In the genomic region with DNA sequence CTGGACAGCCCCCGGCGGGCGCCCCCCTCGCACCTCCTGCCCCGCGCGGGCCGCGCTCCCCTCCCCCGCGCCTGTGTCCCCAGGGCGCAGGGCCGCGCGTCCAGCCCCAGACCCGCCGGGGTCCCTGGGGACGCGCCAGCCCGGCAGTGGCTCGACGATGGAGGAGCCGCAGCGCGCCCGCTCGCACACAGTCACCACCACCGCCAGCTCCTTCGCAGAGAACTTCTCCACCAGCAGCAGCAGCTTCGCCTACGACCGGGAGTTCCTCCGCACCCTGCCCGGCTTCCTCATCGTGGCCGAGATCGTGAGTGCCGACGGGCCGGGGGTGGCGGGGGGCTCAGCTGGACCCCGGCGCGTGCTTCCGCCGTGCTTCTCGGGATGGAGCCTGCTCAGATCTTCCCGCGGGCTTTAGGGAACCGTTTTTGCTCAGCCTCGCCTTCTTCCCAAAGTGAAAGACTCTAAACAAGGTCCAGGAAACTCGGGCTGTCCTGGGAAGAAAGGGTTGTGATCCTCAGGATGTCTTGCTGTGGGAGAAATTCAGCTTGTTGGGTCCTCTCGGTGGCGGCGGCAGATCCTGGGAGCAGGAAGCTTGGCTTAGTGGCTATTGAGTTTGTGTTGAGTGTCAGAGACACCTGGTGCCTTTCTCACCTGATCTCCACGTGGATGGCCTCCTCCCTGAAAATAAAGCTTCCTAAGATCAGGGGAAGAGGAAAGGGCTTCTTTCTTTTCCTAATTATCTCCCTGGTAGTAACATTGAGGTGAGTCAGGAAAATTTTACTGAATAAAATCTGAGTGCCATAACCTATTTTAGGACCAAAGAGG, we compare ENCODE assay signal across 8 cellular contexts. TPM values are rescaled to one million over a fixed set of nuclear protein-coding genes. Genes with fewer than 3 reads are reported as not detected.
DNase-seq lines count a peak whose midpoint lies in the region; ATAC-seq, FAIRE-seq and TF ChIP-seq lines count a peak whose summit lies in the region.

No MANE protein-coding gene starts in this region.

- no peaks in the 10 kb centered on the region; the same call in 2 of the 3 replicates for H3K9me3 ChIP-seq in GM12878 (replicated peaks; ENCODE audit: control insufficient read depth, insufficient read depth, low read length)
- H3K9me3 ChIP-seq in iPS-15b (ENCODE audit: control insufficient read depth, insufficient read depth, low read length): no peaks in the 10 kb centered on the region

- H3K27ac ChIP-seq in GM12878 (ENCODE audit: control insufficient read depth, insufficient read depth) (no peak overlapping the region), skin epidermis (peak overlapping the region in 20 of 21 experiments; percentile 17 to 80 (median 66))

- no peak for TF ChIP-seq EP300 in GM12878 (IDR thresholded peaks at IDR 0.05; ENCODE audit: borderline replicate concordance in 1 of 2, control insufficient read depth in 1 of 2, low read depth in 2 of 2, low read length in 2 of 2)

- peak; percentile 43 for ATAC-seq in HG03439 (IDR thresholded peaks at IDR 0.05; ENCODE audit: unreplicated experiment)
- ATAC-seq in SK-N-SH treated with all-trans-retinoic acid at 6 μM for 48 hours: peak; percentile 70
- peak; percentile 63 for ATAC-seq in GM12878

- in situ Hi-C loops in GM12878 (cut with MboI): no loop called here

- SMC1A ChIA-PET in GM12878 (lab: Charles Lee; ENCODE audit: uncharacterized antibody, unreplicated experiment): interaction anchor here (0.8 kb wide), 1 partner anchor 19 kb away, joined by 3 read pairs; no protein-coding TSS in a partner anchor

- H4K20me1 ChIP-seq in GM12878 (ENCODE audit: control insufficient read depth, insufficient read depth): no peaks in the 10 kb centered on the region

- intact Hi-C loops in GM12878 (cut with micrococcal nuclease; ENCODE audit: unreplicated experiment): no loop called here

- H3K27me3 ChIP-seq in GM12878 (replicated peaks in 1 of 2; ENCODE audit: control insufficient read depth in 2 of 2, insufficient read depth in 2 of 2, low read length in 1 of 2) (peaks cover 12 to 13% of the 10 kb centered on the region in 2 experiments), iPS-15b (ENCODE audit: control insufficient read depth, insufficient read depth, low read length) (peaks cover 31% of the 10 kb centered on the region)

- H3K36me3 ChIP-seq in GM12878 (ENCODE audit: control insufficient read depth in 2 of 2, insufficient read depth in 2 of 2, low read length in 1 of 2) (no peaks in the 10 kb centered on the region), iPS-15b (ENCODE audit: control insufficient read depth, insufficient read depth, low read length) (no peaks in the 10 kb centered on the region)

- 3% methylated on average over 35 of the region's 56 CpGs for WGBS in GM12878 (ENCODE audit: insufficient coverage, insufficient replicate concordance, low lambda C conversion rate, missing lambda C conversion rate)

- CTCF ChIA-PET in GM12878 (lab: Yijun Ruan, JAX): no interaction called here

- TF ChIP-seq POLR2A in GM12878 (IDR thresholded peaks at IDR 0.05; ENCODE audit: low read depth, low read length): no peak

- H3K4me1 ChIP-seq in GM12878 (ENCODE audit: control insufficient read depth, insufficient read depth, low read length) (no peaks in the 10 kb centered on the region), iPS-15b (ENCODE audit: control insufficient read depth, insufficient read depth, low read length) (peaks cover 5% of the 10 kb centered on the region)

- peak; percentile 39 to 85 (median 79) for DNase-seq in NCI-H1417 (lab: John Stamatoyannopoulos, UW)
- DNase-seq in NCI-H1417 treated with DMSO at 0.1 percent for 48 hours (lab: John Stamatoyannopoulos, UW): no peak
- DNase-seq in GM12878 (ENCODE audit: low read depth, low spot score): no peak
- DNase-seq in medulla oblongata (ENCODE audit: extremely low spot score): no peak

- no peak overlapping the region; the same call in 1 of the 2 replicates for H3K9ac ChIP-seq in GM12878 (ENCODE audit: control insufficient read depth, insufficient read depth, low read length)
- H3K9ac ChIP-seq in iPS-15b (ENCODE audit: low read depth, low read length): peak overlapping the region; percentile 62

- peak overlapping the region; percentile 38 for H2AFZ ChIP-seq in GM12878 (ENCODE audit: control insufficient read depth, low read depth, low read length)

- H3K79me2 ChIP-seq in GM12878 (ENCODE audit: control insufficient read depth, insufficient read depth, low read length): no peaks in the 10 kb centered on the region

- BruUV-seq in GM12878 (replicated peaks; lab: Mats Ljungman, UMichigan): no TSS peak

- no peak for TF ChIP-seq CTCF in GM12878 (IDR thresholded peaks at IDR 0.05 in 2 of 3, conservative IDR thresholded peaks at IDR 0.05 in 1 of 3; ENCODE audit: control insufficient read depth in 2 of 3, extremely low read depth in 1 of 3, insufficient read depth in 1 of 3, low read depth in 3 of 3, low read length in 3 of 3)

- peak overlapping the region; percentile 91 for H3K4me2 ChIP-seq in GM12878 (ENCODE audit: control insufficient read depth, insufficient read depth)

- RAD21 ChIA-PET in GM12878 (lab: Charles Lee; ENCODE audit: unreplicated experiment): no interaction called here

- peak overlapping the region; percentile 31 for H3K4me3 ChIP-seq in GM12878
- peak overlapping the region; percentile 76 for H3K4me3 ChIP-seq in iPS-15b (ENCODE audit: low read depth, low read length)
- H3K4me3 ChIP-seq in skin epidermis: peak overlapping the region; percentile 58 to 84 (median 66)

- no peak for FAIRE-seq in GM12878 (lab: Jason Lieb, UNC)

- TF ChIP-seq RAD21 in GM12878 (IDR thresholded peaks at IDR 0.05; ENCODE audit: insufficient read depth, low read depth, low read length): no peak

- POLR2A ChIA-PET in GM12878 (lab: Charles Lee): no interaction called here

TF ChIP-seq in SK-N-SH treated with all-trans-retinoic acid at 6 μM for 48 hours, 23 proteins besides CTCF, POLR2A, EP300 and RAD21 (continues in another document):
- TF ChIP-seq PPARA (CRISPR knock-in tag; IDR thresholded peaks at IDR 0.05; ENCODE audit: borderline replicate concordance) (no peak), TCF4 (CRISPR knock-in tag; IDR thresholded peaks at IDR 0.05; ENCODE audit: borderline replicate concordance) (no peak), ZNF565 (CRISPR knock-in tag; conservative IDR thresholded peaks at IDR 0.05; ENCODE audit: low read depth) (no peak), ZNF70 (CRISPR knock-in tag; IDR thresholded peaks at IDR 0.05) (no peak), ARNTL (CRISPR knock-in tag; IDR thresholded peaks at IDR 0.05; ENCODE audit: borderline replicate concordance, low read depth) (no peak), ISL1 (CRISPR knock-in tag; IDR thresholded peaks at IDR 0.05) (no peak), BACH2 (CRISPR knock-in tag; IDR thresholded peaks at IDR 0.05; ENCODE audit: borderline replicate concordance) (no peak)

TF ChIP-seq in GM12878, 131 proteins besides CTCF, POLR2A, EP300 and RAD21:
- TF ChIP-seq SUZ12 (IDR thresholded peaks at IDR 0.05; ENCODE audit: unreplicated experiment) (peak; percentile 91), SPI1 (IDR thresholded peaks at IDR 0.05; ENCODE audit: borderline replicate concordance, insufficient read depth, low read depth, low read length) (no peak)

RNA-seq across cellular contexts. Expression of gene CMTM8, which starts 0.5 kb away (rescaled TPM):
- not detected in 2 replicates for total RNA-seq in GM12878 (2013; cell fraction: nucleolus; rRNA removed)
- total RNA-seq in GM12878 (2014; rRNA removed): 0.23 TPM in 1 of 2 replicates, not detected in the other
- total RNA-seq in GM12878 (2014; rRNA removed; fragmentation: Illumina TruSeq; extraction: Trizol): not detected in 2 replicates
- total RNA-seq in GM12878 (2021): not detected in 2 replicates
- polyA plus RNA-seq in GM12878 (2011; ENCODE audit: low read depth): not detected
- 0.07 and 0.11 TPM in 2 replicates for polyA plus RNA-seq in GM12878 (2011; rRNA removed)
- polyA plus RNA-seq in GM12878 (2011; cell fraction: cytosol; rRNA removed): 0.19 and 0.22 TPM in 2 replicates
- polyA plus RNA-seq in GM12878 (2011; cell fraction: nucleus; rRNA removed): 0.15 TPM in 1 of 2 replicates, not detected in the other
- polyA plus RNA-seq in GM12878 (2012): not detected in 2 replicates
- not detected in 2 replicates for polyA plus RNA-seq in GM12878 (2014; fragmentation: Illumina TruSeq; extraction: Trizol)
- not detected for polyA plus RNA-seq in GM12878 (2014; fragmentation: Nextera tagmentation; extraction: Ambion mirVana)
- not detected in 2 replicates for polyA plus RNA-seq in GM12878 (2014; rRNA removed)
- polyA plus RNA-seq in GM12878 (2016; fragmentation: Nextera tagmentation; extraction: Ambion mirVana): not detected
- 0.15 and 0.22 TPM in 2 replicates for polyA minus RNA-seq in GM12878 (2011; rRNA and poly(A)+ RNA removed)
- not detected in 2 replicates for polyA minus RNA-seq in GM12878 (2011; cell fraction: cytosol; rRNA and poly(A)+ RNA removed)
- polyA minus RNA-seq in GM12878 (2011; cell fraction: nucleus; rRNA and poly(A)+ RNA removed): not detected in 2 replicates

Comparison
In these comparisons a context has a peak if more than half of its experiments do, and no peak if none do; other contexts are left out.
1. DNase-seq: peak in NCI-H1417 (3 of 3); none in NCI-H1417 treated with DMSO at 0.1 percent for 48 hours (single experiment), GM12878 (single experiment) and medulla oblongata (single experiment).
2. Peak in every context shown above with its lines, with median percentiles within 50 percentile points of each other: ATAC-seq and H3K4me3 ChIP-seq.